In the genomic region with DNA sequence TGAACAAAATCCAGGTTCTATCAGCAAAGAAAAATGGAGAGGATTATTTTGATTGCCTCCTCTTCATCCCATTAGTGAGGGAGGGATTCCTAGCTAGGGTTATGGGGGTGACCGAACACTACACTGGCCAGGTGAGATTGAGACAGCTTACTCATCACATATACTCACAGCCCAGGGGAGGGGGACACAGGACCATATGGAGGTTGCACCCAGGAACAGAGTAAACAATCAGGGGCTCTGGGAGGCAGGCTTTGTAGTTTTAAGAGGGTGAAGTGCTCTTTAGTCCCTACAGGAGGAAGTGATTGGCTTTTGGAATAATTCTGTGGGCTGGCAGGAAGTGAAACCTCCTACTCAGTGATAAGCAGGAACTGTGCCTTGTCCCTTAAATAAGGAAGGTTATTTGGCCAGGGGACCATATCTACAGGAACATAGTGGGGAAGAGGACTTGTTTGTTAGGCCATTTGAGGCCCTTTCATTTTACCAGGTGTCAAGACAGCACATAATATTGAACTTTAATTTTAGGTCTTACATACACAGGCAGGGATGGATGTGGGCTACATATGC, we compare ENCODE assay signal across 9 cellular contexts. TPM values are rescaled to one million over a fixed set of nuclear protein-coding genes. Genes with fewer than 3 reads are reported as not detected.
DNase-seq lines count a peak whose midpoint lies in the region; ATAC-seq and TF ChIP-seq lines count a peak whose summit lies in the region.
"Had no signal": no experiment of that assay in that cellular context is flagged by ENCODE, and none has a peak within 500 bp of the region (broad histone marks: within the 10 kb centered on the region; RNA-seq: fewer than 3 reads in every experiment).

No MANE protein-coding gene starts in this region.

- no peaks in the 10 kb centered on the region for H3K9me3 ChIP-seq in liver (ENCODE audit: control insufficient read depth in 4 of 4, low read length in 3 of 4)

- H3K27ac ChIP-seq in liver (ENCODE audit: low read depth in 1 of 2, low read length in 2 of 2): peak overlapping the region; percentile 55 to 77
- H3K27ac ChIP-seq: C4-2B had no signal

- H3K4me1 ChIP-seq in liver (ENCODE audit: control insufficient read depth in 4 of 4, insufficient read depth in 4 of 4, low read length in 3 of 4): peaks cover 22 to 44% (median 33%) of the 10 kb centered on the region in 4 donors

- 91% methylated on average over 1 of the region's 1 CpG for WGBS in liver

- DNase-seq in CD1c-positive myeloid dendritic cell (ENCODE audit: extremely low spot score) (peak; percentile 90), Kasumi-1 (lab: John Stamatoyannopoulos, UW) (peak; percentile 29 to 48), SKM-1 (lab: John Stamatoyannopoulos, UW; ENCODE audit: unreplicated experiment) (peak; percentile 41), DMS79 treated with DMSO at 0.1 percent for 48 hours (lab: John Stamatoyannopoulos, UW) (no peak), NCI-H2081 treated with DMSO at 0.1 percent for 48 hours (lab: John Stamatoyannopoulos, UW) (no peak)
- no peak for DNase-seq in activated CD4-positive, CD25-positive, alpha-beta regulatory T cell (lab: John Stamatoyannopoulos, UW)

- H3K4me3 ChIP-seq in liver (ENCODE audit: low read depth in 1 of 3, low read length in 3 of 3): no peak overlapping the region

- TF ChIP-seq CTCF in liver (IDR thresholded peaks at IDR 0.05; ENCODE audit: low read depth, low read length, missing input control): no peak

- no peaks in the 10 kb centered on the region for H3K36me3 ChIP-seq in liver (ENCODE audit: control insufficient read depth in 4 of 4, insufficient read depth in 3 of 4, low read depth in 1 of 4, low read length in 3 of 4)

- no peaks in the 10 kb centered on the region for H3K27me3 ChIP-seq in liver (ENCODE audit: control insufficient read depth in 4 of 4, insufficient read depth in 4 of 4, low read length in 3 of 4)

- TF ChIP-seq RAD21 in liver (IDR thresholded peaks at IDR 0.05): no peak

- no peak overlapping the region for H3K9ac ChIP-seq in liver (ENCODE audit: low read depth in 1 of 2, low read length in 2 of 2)

- ATAC-seq in GM19324 (IDR thresholded peaks at IDR 0.05; ENCODE audit: low FRiP score, unreplicated experiment): no peak

TF ChIP-seq in liver, 16 proteins besides CTCF, POLR2A, EP300 and RAD21:
- TF ChIP-seq TAF1 (conservative IDR thresholded peaks at IDR 0.05): no peak
- no peak for TF ChIP-seq SP1 (IDR thresholded peaks at IDR 0.05)
- TF ChIP-seq YY1 (IDR thresholded peaks at IDR 0.05): no peak
- TF ChIP-seq, protein P1, sequence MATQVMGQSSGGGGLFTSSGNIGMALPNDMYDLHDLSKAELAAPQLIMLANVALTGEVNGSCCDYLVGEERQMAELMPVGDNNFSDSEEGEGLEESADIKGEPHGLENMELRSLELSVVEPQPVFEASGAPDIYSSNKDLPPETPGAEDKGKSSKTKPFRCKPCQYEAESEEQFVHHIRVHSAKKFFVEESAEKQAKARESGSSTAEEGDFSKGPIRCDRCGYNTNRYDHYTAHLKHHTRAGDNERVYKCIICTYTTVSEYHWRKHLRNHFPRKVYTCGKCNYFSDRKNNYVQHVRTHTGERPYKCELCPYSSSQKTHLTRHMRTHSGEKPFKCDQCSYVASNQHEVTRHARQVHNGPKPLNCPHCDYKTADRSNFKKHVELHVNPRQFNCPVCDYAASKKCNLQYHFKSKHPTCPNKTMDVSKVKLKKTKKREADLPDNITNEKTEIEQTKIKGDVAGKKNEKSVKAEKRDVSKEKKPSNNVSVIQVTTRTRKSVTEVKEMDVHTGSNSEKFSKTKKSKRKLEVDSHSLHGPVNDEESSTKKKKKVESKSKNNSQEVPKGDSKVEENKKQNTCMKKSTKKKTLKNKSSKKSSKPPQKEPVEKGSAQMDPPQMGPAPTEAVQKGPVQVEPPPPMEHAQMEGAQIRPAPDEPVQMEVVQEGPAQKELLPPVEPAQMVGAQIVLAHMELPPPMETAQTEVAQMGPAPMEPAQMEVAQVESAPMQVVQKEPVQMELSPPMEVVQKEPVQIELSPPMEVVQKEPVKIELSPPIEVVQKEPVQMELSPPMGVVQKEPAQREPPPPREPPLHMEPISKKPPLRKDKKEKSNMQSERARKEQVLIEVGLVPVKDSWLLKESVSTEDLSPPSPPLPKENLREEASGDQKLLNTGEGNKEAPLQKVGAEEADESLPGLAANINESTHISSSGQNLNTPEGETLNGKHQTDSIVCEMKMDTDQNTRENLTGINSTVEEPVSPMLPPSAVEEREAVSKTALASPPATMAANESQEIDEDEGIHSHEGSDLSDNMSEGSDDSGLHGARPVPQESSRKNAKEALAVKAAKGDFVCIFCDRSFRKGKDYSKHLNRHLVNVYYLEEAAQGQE (IDR thresholded peaks at IDR 0.05): no peak
- TF ChIP-seq JUND (IDR thresholded peaks at IDR 0.05): no peak
- no peak for TF ChIP-seq RXRA (IDR thresholded peaks at IDR 0.05)
- no peak for TF ChIP-seq EGR1 (IDR thresholded peaks at IDR 0.05; ENCODE audit: low read depth in 2 of 2)
- TF ChIP-seq, protein P2, sequence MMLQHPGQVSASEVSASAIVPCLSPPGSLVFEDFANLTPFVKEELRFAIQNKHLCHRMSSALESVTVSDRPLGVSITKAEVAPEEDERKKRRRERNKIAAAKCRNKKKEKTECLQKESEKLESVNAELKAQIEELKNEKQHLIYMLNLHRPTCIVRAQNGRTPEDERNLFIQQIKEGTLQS (IDR thresholded peaks at IDR 0.05): no peak
- no peak for TF ChIP-seq GABPA (IDR thresholded peaks at IDR 0.05 in 1 of 2, conservative IDR thresholded peaks at IDR 0.05 in 1 of 2)
- no peak for TF ChIP-seq FOXA1 (IDR thresholded peaks at IDR 0.05)
- TF ChIP-seq NR2F2 (IDR thresholded peaks at IDR 0.05): no peak
- TF ChIP-seq HNF4G (IDR thresholded peaks at IDR 0.05): no peak
- TF ChIP-seq, protein P3, sequence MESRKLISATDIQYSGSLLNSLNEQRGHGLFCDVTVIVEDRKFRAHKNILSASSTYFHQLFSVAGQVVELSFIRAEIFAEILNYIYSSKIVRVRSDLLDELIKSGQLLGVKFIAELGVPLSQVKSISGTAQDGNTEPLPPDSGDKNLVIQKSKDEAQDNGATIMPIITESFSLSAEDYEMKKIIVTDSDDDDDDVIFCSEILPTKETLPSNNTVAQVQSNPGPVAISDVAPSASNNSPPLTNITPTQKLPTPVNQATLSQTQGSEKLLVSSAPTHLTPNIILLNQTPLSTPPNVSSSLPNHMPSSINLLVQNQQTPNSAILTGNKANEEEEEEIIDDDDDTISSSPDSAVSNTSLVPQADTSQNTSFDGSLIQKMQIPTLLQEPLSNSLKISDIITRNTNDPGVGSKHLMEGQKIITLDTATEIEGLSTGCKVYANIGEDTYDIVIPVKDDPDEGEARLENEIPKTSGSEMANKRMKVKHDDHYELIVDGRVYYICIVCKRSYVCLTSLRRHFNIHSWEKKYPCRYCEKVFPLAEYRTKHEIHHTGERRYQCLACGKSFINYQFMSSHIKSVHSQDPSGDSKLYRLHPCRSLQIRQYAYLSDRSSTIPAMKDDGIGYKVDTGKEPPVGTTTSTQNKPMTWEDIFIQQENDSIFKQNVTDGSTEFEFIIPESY (IDR thresholded peaks at IDR 0.05): no peak
- TF ChIP-seq HNF4A (conservative IDR thresholded peaks at IDR 0.05): no peak
- TF ChIP-seq FOXA2 (IDR thresholded peaks at IDR 0.05): no peak
- TF ChIP-seq, protein P4, sequence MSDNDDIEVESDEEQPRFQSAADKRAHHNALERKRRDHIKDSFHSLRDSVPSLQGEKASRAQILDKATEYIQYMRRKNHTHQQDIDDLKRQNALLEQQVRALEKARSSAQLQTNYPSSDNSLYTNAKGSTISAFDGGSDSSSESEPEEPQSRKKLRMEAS (IDR thresholded peaks at IDR 0.05): no peak

RNA-seq across cellular contexts. Expression of a gene that starts 17.5 kb away (rescaled TPM):
- 10 to 100 TPM; 10.7 to 13.8 TPM for total RNA-seq in liver
- polyA plus RNA-seq in liver: 10 to 100 TPM in 1 of 2 donors, 1 to 10 TPM in 1; 6.5 to 10.0 TPM

RNA-seq across cellular contexts. Expression of a gene that starts 40.8 kb away (rescaled TPM):
- total RNA-seq in liver: 10 to 100 TPM; 47.8 to 65.6 TPM
- polyA plus RNA-seq in liver: 10 to 100 TPM; 55.6 to 92.1 TPM

Comparison
In these comparisons a context has a peak if more than half of its experiments do, and no peak if none do; other contexts are left out.
1. DNase-seq: peak in CD1c-positive myeloid dendritic cell (single experiment), Kasumi-1 (2 of 2) and SKM-1 (single experiment); none in activated CD4-positive, CD25-positive, alpha-beta regulatory T cell (0 of 4), DMS79 treated with DMSO at 0.1 percent for 48 hours (single experiment) and NCI-H2081 treated with DMSO at 0.1 percent for 48 hours (single experiment).